ENCODE assay signal across 16 cellular contexts in genomic region chr15:79193157-79193948, GRCh38.
"Had no signal": no experiment of that assay in that cellular context is flagged by ENCODE, and none has a peak within 500 bp of the region (broad histone marks: within the 10 kb centered on the region; RNA-seq: fewer than 3 reads in every experiment).

No MANE protein-coding gene starts in this region.

- FAIRE-seq: pancreas, TTC549 had no signal

- DNase-seq: activated CD4-positive, alpha-beta T cell treated with anti-CD3 and anti-CD28 coated beads, Interleukin-2, amount 10 ng/mL, durations not matched to agents 24 days and 14 days; activated CD8-positive, alpha-beta T cell treated with anti-CD3 and anti-CD28 coated beads, Interleukin-2, amount 10 ng/mL, durations not matched to agents 7 days and 5 days; activated naive CD8-positive, alpha-beta T cell treated with anti-CD3 and anti-CD28 coated beads for 36 hours; amygdala; body of pancreas; cortex of kidney; effector CD8-positive, alpha-beta T cell; lower lobe of right lung; pancreas; stimulated activated CD4-positive, alpha-beta T cell treated with anti-CD3 and anti-CD28 coated beads, Interleukin-2, amount 100 ng/mL, for 48 hours; thyroid gland had no signal

- H3K4me1 ChIP-seq: body of pancreas, lower lobe of right lung, pancreas, thyroid gland had no signal

- H3K27ac ChIP-seq: body of pancreas, lower lobe of right lung, pancreas, thyroid gland had no signal

- ATAC-seq: activated CD8-positive, alpha-beta T cell treated with anti-CD3 and anti-CD28 coated beads, Interleukin-2, amount 10 ng/mL, durations not matched to agents 7 days and 5 days; body of pancreas; lower lobe of right lung; pancreas; stimulated activated memory B cell treated with anti-CD40 and anti-IgM and Interleukin-4, amounts not matched to agents 10 μg/mL and 1 μg/mL and 100 μg/mL, for 72 hours; WTC11 had no signal

- H3K36me3 Mint-ChIP-seq: activated naive CD8-positive, alpha-beta T cell treated with anti-CD3 and anti-CD28 coated beads for 36 hours; mesothelial cell of epicardium; stimulated activated memory B cell treated with anti-CD40 and anti-IgM and Interleukin-4, amounts not matched to agents 10 μg/mL and 1 μg/mL and 100 μg/mL, for 72 hours; WTC11 had no signal

- H3K27ac Mint-ChIP-seq: activated CD4-positive, alpha-beta T cell treated with anti-CD3 and anti-CD28 coated beads, Interleukin-2, amount 10 ng/mL, durations not matched to agents 24 days and 14 days; activated CD8-positive, alpha-beta T cell treated with anti-CD3 and anti-CD28 coated beads, Interleukin-2, amount 10 ng/mL, durations not matched to agents 7 days and 5 days; activated naive CD8-positive, alpha-beta T cell treated with anti-CD3 and anti-CD28 coated beads for 36 hours; activated T-helper 1 cell treated with anti-CD3 and anti-CD28 coated beads, Interleukin-12 subunit alpha, Interleukin-12 subunit beta, Interleukin-2, Interleukin-4 antibody, amounts not matched to agents 30 ng/mL and 10 ng/mL and 1 ng/mL, durations not matched to agents 14 hours and 24 hours and 36 hours; mesothelial cell of epicardium; stimulated activated memory B cell treated with anti-CD40 and anti-IgM and Interleukin-4, amounts not matched to agents 10 μg/mL and 1 μg/mL and 100 μg/mL, for 72 hours; WTC11 had no signal

- H3K4me1 Mint-ChIP-seq: activated CD4-positive, alpha-beta T cell treated with anti-CD3 and anti-CD28 coated beads, Interleukin-2, amount 10 ng/mL, durations not matched to agents 24 days and 14 days; activated naive CD8-positive, alpha-beta T cell treated with anti-CD3 and anti-CD28 coated beads for 36 hours; stimulated activated memory B cell treated with anti-CD40 and anti-IgM and Interleukin-4, amounts not matched to agents 10 μg/mL and 1 μg/mL and 100 μg/mL, for 72 hours had no signal

- H3K9me3 ChIP-seq: body of pancreas, lower lobe of right lung, pancreas, thyroid gland had no signal

- H3K4me3 Mint-ChIP-seq: activated CD4-positive, alpha-beta T cell treated with anti-CD3 and anti-CD28 coated beads, Interleukin-2, amount 10 ng/mL, durations not matched to agents 24 days and 14 days; activated CD8-positive, alpha-beta T cell treated with anti-CD3 and anti-CD28 coated beads, Interleukin-2, amount 10 ng/mL, durations not matched to agents 7 days and 5 days; activated naive CD8-positive, alpha-beta T cell treated with anti-CD3 and anti-CD28 coated beads for 36 hours; activated T-helper 1 cell treated with anti-CD3 and anti-CD28 coated beads, Interleukin-12 subunit alpha, Interleukin-12 subunit beta, Interleukin-2, Interleukin-4 antibody, amounts not matched to agents 30 ng/mL and 10 ng/mL and 1 ng/mL, durations not matched to agents 14 hours and 24 hours and 36 hours; mesothelial cell of epicardium; stimulated activated memory B cell treated with anti-CD40 and anti-IgM and Interleukin-4, amounts not matched to agents 10 μg/mL and 1 μg/mL and 100 μg/mL, for 72 hours; WTC11 had no signal

- H3K4me3 ChIP-seq: body of pancreas, lower lobe of right lung, pancreas, thyroid gland had no signal

- H3K9me3 Mint-ChIP-seq: activated CD4-positive, alpha-beta T cell treated with anti-CD3 and anti-CD28 coated beads, Interleukin-2, amount 10 ng/mL, durations not matched to agents 24 days and 14 days; activated naive CD8-positive, alpha-beta T cell treated with anti-CD3 and anti-CD28 coated beads for 36 hours; activated T-helper 1 cell treated with anti-CD3 and anti-CD28 coated beads, Interleukin-12 subunit alpha, Interleukin-12 subunit beta, Interleukin-2, Interleukin-4 antibody, amounts not matched to agents 30 ng/mL and 10 ng/mL and 1 ng/mL, durations not matched to agents 14 hours and 24 hours and 36 hours; mesothelial cell of epicardium; stimulated activated memory B cell treated with anti-CD40 and anti-IgM and Interleukin-4, amounts not matched to agents 10 μg/mL and 1 μg/mL and 100 μg/mL, for 72 hours; WTC11 had no signal

- H3K36me3 ChIP-seq: lower lobe of right lung, pancreas, thyroid gland had no signal

- H3K27me3 ChIP-seq: body of pancreas had no signal
